1 cellular context compared by ENCODE assay signal in genomic region chr19:3024870-3025515, GRCh38.
TF ChIP-seq lines count a peak whose summit lies in the region.

No MANE protein-coding gene starts in this region.

TF ChIP-seq in SK-N-SH, 30 proteins besides CTCF, POLR2A, EP300 and RAD21 (continued from another document):
- TF ChIP-seq ZBTB33 (IDR thresholded peaks at IDR 0.05; ENCODE audit: borderline replicate concordance, low read depth) = no peak
- TF ChIP-seq RCOR1 (IDR thresholded peaks at IDR 0.05; ENCODE audit: low read length) = no peak
- no peak for TF ChIP-seq USF2 (IDR thresholded peaks at IDR 0.05; ENCODE audit: borderline replicate concordance, low read depth, low read length)
- TF ChIP-seq PBX3 (IDR thresholded peaks at IDR 0.05) = no peak
- TF ChIP-seq TCF12 (IDR thresholded peaks at IDR 0.05) = no peak
- no peak for TF ChIP-seq YY1 (IDR thresholded peaks at IDR 0.05; ENCODE audit: low read depth)
- no peak for TF ChIP-seq ELF1 (IDR thresholded peaks at IDR 0.05)
- no peak for TF ChIP-seq TAF1 (IDR thresholded peaks at IDR 0.05; ENCODE audit: borderline replicate concordance, low read depth, low read length)
- TF ChIP-seq SIN3A (IDR thresholded peaks at IDR 0.05; ENCODE audit: borderline replicate concordance, low read depth, low read length) = no peak
- no peak for TF ChIP-seq TEAD4 (IDR thresholded peaks at IDR 0.05; ENCODE audit: borderline replicate concordance, insufficient read depth)
- no peak for TF ChIP-seq RXRA (IDR thresholded peaks at IDR 0.05; ENCODE audit: borderline replicate concordance, low read depth)
